In the genomic region with DNA sequence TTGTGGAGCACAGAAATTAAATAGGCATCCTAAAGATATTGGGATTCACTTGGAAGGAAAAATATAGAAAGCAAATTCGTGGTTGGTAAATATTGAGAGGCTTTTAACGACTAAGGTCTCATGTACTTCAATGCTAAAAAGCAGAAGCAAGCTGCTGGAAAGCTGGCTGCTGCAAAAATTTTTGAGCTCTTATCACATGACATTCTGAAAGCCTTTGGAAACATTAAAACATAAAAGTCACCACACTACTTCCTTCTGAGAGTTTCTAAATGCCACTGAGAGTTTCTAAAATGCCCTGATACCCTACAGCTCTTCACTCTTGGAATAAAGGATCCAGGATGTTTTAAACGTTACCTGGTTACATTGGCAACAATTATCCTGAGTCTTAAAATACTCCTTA, we compare ENCODE assay signal across 11 cellular contexts. TPM values are rescaled to one million over a fixed set of nuclear protein-coding genes. Genes with fewer than 3 reads are reported as not detected.
DNase-seq lines count a peak whose midpoint lies in the region; ATAC-seq and TF ChIP-seq lines count a peak whose summit lies in the region.
"Had no signal": no experiment of that assay in that cellular context is flagged by ENCODE, and none has a peak within 500 bp of the region (broad histone marks: within the 10 kb centered on the region; RNA-seq: fewer than 3 reads in every experiment).

No MANE protein-coding gene starts in this region.

- TF ChIP-seq CTCF in left lung (IDR thresholded peaks at IDR 0.05), result no peak

- peak overlapping the region; percentile 17; the same call in 1 of the 2 replicates for H3K4me2 ChIP-seq in BLaER1

- H3K9me3 Mint-ChIP-seq in effector memory CD8-positive, alpha-beta T cell, result no peaks in the 10 kb centered on the region

- H3K9me3 ChIP-seq in BLaER1 (no peaks in the 10 kb centered on the region), left lung (no peaks in the 10 kb centered on the region), HAP-1 (no peaks in the 10 kb centered on the region)
- H3K9me3 ChIP-seq: prostate gland had no signal

- H3K4me3 Mint-ChIP-seq in effector memory CD8-positive, alpha-beta T cell, result no peak overlapping the region
- H3K4me3 Mint-ChIP-seq: CD4-positive, alpha-beta memory T cell had no signal

- H4K20me1 ChIP-seq in BLaER1, result no peaks in the 10 kb centered on the region

- intact Hi-C loops in left lung (cut with DNase I), result no loop called here

- no peaks in the 10 kb centered on the region for H3K27me3 Mint-ChIP-seq in effector memory CD8-positive, alpha-beta T cell
- H3K27me3 Mint-ChIP-seq: CD4-positive, alpha-beta memory T cell had no signal

- no peak overlapping the region for H3K27ac ChIP-seq in BLaER1
- H3K27ac ChIP-seq in left lung, result peak overlapping the region; percentile 61 to 69
- H3K27ac ChIP-seq: prostate gland had no signal

- no peaks in the 10 kb centered on the region for H3K4me1 Mint-ChIP-seq in effector memory CD8-positive, alpha-beta T cell (ENCODE audit: low read depth in 2 of 2)

- H3K9ac ChIP-seq in BLaER1, result no peak overlapping the region

- peaks cover 5% of the 10 kb centered on the region; the same call in 1 of the 2 replicates for H3K4me1 ChIP-seq in BLaER1
- peaks cover 19 to 25% of the 10 kb centered on the region in 2 donors for H3K4me1 ChIP-seq in left lung
- H3K4me1 ChIP-seq in HAP-1, result no peaks in the 10 kb centered on the region; the same call in 1 of the 2 replicates
- H3K4me1 ChIP-seq: prostate gland had no signal

- no peaks in the 10 kb centered on the region for H3K36me3 Mint-ChIP-seq in effector memory CD8-positive, alpha-beta T cell (ENCODE audit: insufficient read depth)
- H3K36me3 Mint-ChIP-seq: CD4-positive, alpha-beta memory T cell had no signal

- no peak overlapping the region for H3K4me3 ChIP-seq in BLaER1
- H3K4me3 ChIP-seq in left lung, result no peak overlapping the region
- H3K4me3 ChIP-seq in HAP-1, result no peak overlapping the region
- H3K4me3 ChIP-seq: prostate gland had no signal

- no peak overlapping the region for H3K27ac Mint-ChIP-seq in effector memory CD8-positive, alpha-beta T cell
- H3K27ac Mint-ChIP-seq: CD4-positive, alpha-beta memory T cell had no signal

- DNase-seq in SIG-M5 (lab: John Stamatoyannopoulos, UW) (peak; percentile 54), left lung (no peak), HAP-1 (ENCODE audit: low spot score in 2 of 2) (no peak), activated gamma-delta T cell treated with Interleukin-2 at 50 U/mL for 16 hours (no peak), NCI-H1092 (lab: John Stamatoyannopoulos, UW) (no peak)
- no peak for DNase-seq in effector memory CD8-positive, alpha-beta T cell
- DNase-seq: CD4-positive, alpha-beta memory T cell; NCI-H1436 treated with DMSO at 0.1 percent for 48 hours had no signal

- in situ Hi-C loops in HAP-1 (cut with MboI; ENCODE audit: low sequenced_read_pairs), result no loop called here

- H3K27me3 ChIP-seq in BLaER1 (no peaks in the 10 kb centered on the region), left lung (no peaks in the 10 kb centered on the region), HAP-1 (ENCODE audit: low read depth) (peaks cover 6% of the 10 kb centered on the region)

- peak; percentile 61 for ATAC-seq in HG02852 (IDR thresholded peaks at IDR 0.05; ENCODE audit: unreplicated experiment)
- ATAC-seq in left lung, result peak; percentile 59
- ATAC-seq in effector memory CD8-positive, alpha-beta T cell (replicated peaks), result no peak

- H3K36me3 ChIP-seq in BLaER1 (no peaks in the 10 kb centered on the region), left lung (no peaks in the 10 kb centered on the region), HAP-1 (replicated peaks) (no peaks in the 10 kb centered on the region)
- H3K36me3 ChIP-seq: prostate gland had no signal

RNA-seq across cellular contexts. Expression of a gene that starts 39.0 kb away (rescaled TPM):
- total RNA-seq in left lung, result 10 to 100 TPM; 30.7 to 34.7 TPM
